8 cellular contexts compared by ENCODE assay signal in genomic region chr4:55397024-55397520, GRCh38. TPM values are rescaled to one million over a fixed set of nuclear protein-coding genes. Genes with fewer than 3 reads are reported as not detected.
DNase-seq lines count a peak whose midpoint lies in the region; TF ChIP-seq lines count a peak whose summit lies in the region.

No MANE protein-coding gene starts in this region.

- peak overlapping the region; percentile 81 for H3K4me2 ChIP-seq in neural cell (ENCODE audit: low read length)

- DNase-seq in HAP-1 (ENCODE audit: low spot score in 2 of 2) (peak; percentile 22 to 26), RKO (ENCODE audit: low spot score) (peak; percentile 46), endodermal cell (peak; percentile 49), NCI-H2081 (lab: John Stamatoyannopoulos, UW) (no peak), Ammon's horn (ENCODE audit: low spot score) (no peak), NCI-H187 treated with DMSO at 0.1 percent for 48 hours (lab: John Stamatoyannopoulos, UW) (no peak), mucosa of gallbladder (ENCODE audit: low spot score) (no peak)

- peaks cover 25% of the 10 kb centered on the region for H3K4me1 Mint-ChIP-seq in endodermal cell

- H3K4me1 ChIP-seq in HAP-1: peaks cover 18% of the 10 kb centered on the region
- H3K4me1 ChIP-seq in endodermal cell (ENCODE audit: control insufficient read depth, insufficient read depth, low read length): no peaks in the 10 kb centered on the region

- no peaks in the 10 kb centered on the region for H4K20me1 ChIP-seq in neural cell (ENCODE audit: insufficient read depth)

- peak overlapping the region; percentile 88 for H3K27ac Mint-ChIP-seq in endodermal cell

- H3K79me2 ChIP-seq in neural cell (replicated peaks; ENCODE audit: insufficient read depth, low read length): peaks cover 45% of the 10 kb centered on the region

- peak overlapping the region; percentile 58 for H3K4me3 ChIP-seq in HAP-1
- peak overlapping the region; percentile 95 for H3K4me3 ChIP-seq in endodermal cell (ENCODE audit: low read length)
- H3K4me3 ChIP-seq in neural cell (ENCODE audit: low read length): peak overlapping the region; percentile 73

- no peak for TF ChIP-seq EP300 in neural cell (conservative IDR thresholded peaks at IDR 0.05; ENCODE audit: poor library complexity, severe bottlenecking)

- no peak overlapping the region for H3K27ac ChIP-seq in endodermal cell (ENCODE audit: low read depth, low read length)
- H3K27ac ChIP-seq in neural cell (ENCODE audit: low read length): no peak overlapping the region

- H3K27me3 Mint-ChIP-seq in endodermal cell (ENCODE audit: insufficient read depth): no peaks in the 10 kb centered on the region

- peaks cover 16% of the 10 kb centered on the region for H3K36me3 Mint-ChIP-seq in endodermal cell (ENCODE audit: low read depth)

- H3K9ac ChIP-seq in endodermal cell (ENCODE audit: extremely low read depth, low read length, poor library complexity, severe bottlenecking) (peak overlapping the region; percentile 66), neural cell (ENCODE audit: low read length) (peak overlapping the region; percentile 85)

- H3K9me3 ChIP-seq in HAP-1 (no peaks in the 10 kb centered on the region), endodermal cell (ENCODE audit: control insufficient read depth, low read length) (no peaks in the 10 kb centered on the region), neural cell (ENCODE audit: low read length) (no peaks in the 10 kb centered on the region)

- H3K4me3 Mint-ChIP-seq in endodermal cell: peak overlapping the region; percentile 87

- H2AFZ ChIP-seq in neural cell (ENCODE audit: low read depth, low read length): no peak overlapping the region

- no peaks in the 10 kb centered on the region for H3F3A ChIP-seq in neural cell (ENCODE audit: insufficient read depth, low read length, poor library complexity, severe bottlenecking)

- H3K9me3 Mint-ChIP-seq in endodermal cell: no peaks in the 10 kb centered on the region

- TF ChIP-seq CTCF in endodermal cell (conservative IDR thresholded peaks at IDR 0.05) (no peak), neural cell (IDR thresholded peaks at IDR 0.05; ENCODE audit: poor library complexity, severe bottlenecking) (no peak)

- in situ Hi-C loops in HAP-1 (cut with MboI; ENCODE audit: low sequenced_read_pairs): no loop called here

- TF ChIP-seq RAD21 in neural cell (conservative IDR thresholded peaks at IDR 0.05): no peak

- H3K36me3 ChIP-seq in HAP-1 (replicated peaks): peaks cover 19% of the 10 kb centered on the region
- H3K36me3 ChIP-seq in endodermal cell (ENCODE audit: control insufficient read depth, insufficient read depth, low read length): peaks cover 19% of the 10 kb centered on the region
- no peaks in the 10 kb centered on the region for H3K36me3 ChIP-seq in neural cell (ENCODE audit: insufficient read depth, low read length)

- WGBS in endodermal cell (ENCODE audit: insufficient coverage in 1 of 2, insufficient read length in 1 of 2), 2 experiments: 0 to 4% methylated on average over 2 to 9 of the region's 9 CpGs

- no peaks in the 10 kb centered on the region for H3K27me3 ChIP-seq in HAP-1 (ENCODE audit: low read depth)
- no peaks in the 10 kb centered on the region for H3K27me3 ChIP-seq in endodermal cell (ENCODE audit: control insufficient read depth, insufficient read depth, low read length, poor library complexity, severe bottlenecking)
- peaks cover 3% of the 10 kb centered on the region for H3K27me3 ChIP-seq in neural cell (ENCODE audit: insufficient read depth, low read depth, low read length)

- H3K9me2 ChIP-seq in neural cell (ENCODE audit: insufficient read depth, low read length): no peaks in the 10 kb centered on the region

TF ChIP-seq in neural cell, 6 proteins besides CTCF, POLR2A, EP300 and RAD21:
- TF ChIP-seq REST (IDR thresholded peaks at IDR 0.05; ENCODE audit: borderline replicate concordance) (no peak), EZH2 (IDR thresholded peaks at IDR 0.05; ENCODE audit: borderline replicate concordance, insufficient read depth, low read length, poor library complexity, severe bottlenecking) (no peak), MXI1 (conservative IDR thresholded peaks at IDR 0.05; ENCODE audit: poor library complexity, severe bottlenecking) (no peak), POLR2AphosphoS5 (IDR thresholded peaks at IDR 0.05) (no peak), SMC3 (conservative IDR thresholded peaks at IDR 0.05; ENCODE audit: poor library complexity) (no peak), TAF1 (IDR thresholded peaks at IDR 0.05; ENCODE audit: low read depth) (no peak)

RNA-seq across cellular contexts. Expression of gene TMEM165, which starts 1.3 kb away (rescaled TPM):
- total RNA-seq in endodermal cell (100 to 1,000 TPM in 1 of 2 donors, 10 to 100 TPM in 1; 90.5 to 100 TPM), mucosa of gallbladder (98.8 TPM)
- polyA plus RNA-seq in endodermal cell (2013, experiment 1 of 2): 48.5 TPM
- polyA plus RNA-seq in endodermal cell (2013, experiment 2 of 2): 43.1 TPM
- 99.0 and 102 TPM in 2 replicates for polyA plus RNA-seq in neural cell
- 84.0 and 84.3 TPM in 2 replicates for polyA minus RNA-seq in neural cell

RNA-seq across cellular contexts. Expression of gene SRD5A3, which starts 51.0 kb away (rescaled TPM):
- total RNA-seq in endodermal cell (10 to 100 TPM; 34.5 to 37.1 TPM), mucosa of gallbladder (22.9 TPM)
- 26.9 TPM for polyA plus RNA-seq in endodermal cell (2013, experiment 1 of 2)
- polyA plus RNA-seq in endodermal cell (2013, experiment 2 of 2): 23.4 TPM
- polyA plus RNA-seq in neural cell: 6.2 and 13.9 TPM in 2 replicates
- 5.2 and 6.3 TPM in 2 replicates for polyA minus RNA-seq in neural cell

Comparison
In these comparisons a context has a peak if more than half of its experiments do, and no peak if none do; other contexts are left out.
1. DNase-seq: peak in HAP-1 (2 of 2), RKO (single experiment) and endodermal cell (single experiment); none in NCI-H2081 (0 of 2), Ammon's horn (single experiment), NCI-H187 treated with DMSO at 0.1 percent for 48 hours (single experiment) and mucosa of gallbladder (single experiment).
2. Peak in every context shown above with its lines, with median percentiles within 50 percentile points of each other: H3K4me3 ChIP-seq.